In genomic region chr12:47307680-47308399, GRCh38 we compare ENCODE assay signal across 8 cellular contexts.
DNase-seq lines count a peak whose midpoint lies in the region; ATAC-seq, FAIRE-seq and TF ChIP-seq lines count a peak whose summit lies in the region.

No MANE protein-coding gene starts in this region.

- H3K56ac ChIP-seq in H1 (replicated peaks; ENCODE audit: insufficient read length, low read depth, low read length) = no peak overlapping the region

- peak in 2 of 3 experiments; percentile 61 to 72; a peak in 3 of 4 replicates for TF ChIP-seq CTCF in H1 (IDR thresholded peaks at IDR 0.05; ENCODE audit: control extremely low read depth in 1 of 3, insufficient read depth in 1 of 3, low read depth in 1 of 3, low read length in 3 of 3)

- H2BK15ac ChIP-seq in H1 (ENCODE audit: low read length) = no peak overlapping the region

- no peak overlapping the region for H3K23ac ChIP-seq in H1 (ENCODE audit: insufficient read length)

- FAIRE-seq in H1 (lab: Jason Lieb, UNC) = peak; percentile 92
- FAIRE-seq in frontal cortex (lab: Jason Lieb, UNC) = no peak

- H3K79me2 ChIP-seq in H1 (ENCODE audit: control insufficient read depth in 1 of 2, insufficient read depth in 2 of 2, low read length in 2 of 2) = no peaks in the 10 kb centered on the region

- H3K4ac ChIP-seq in H1 (replicated peaks; ENCODE audit: insufficient read length, low read depth, low read length) = no peak overlapping the region

- peak overlapping the region; percentile 85 for H2AFZ ChIP-seq in H1 (ENCODE audit: low read length)

- H3K27me3 ChIP-seq in H1 (replicated peaks in 1 of 4; ENCODE audit: control insufficient read depth in 3 of 4, extremely low read depth in 1 of 4, insufficient read depth in 3 of 4, low read length in 3 of 4) = no peaks in the 10 kb centered on the region

- peak; percentile 75 for ATAC-seq in GM18873 (IDR thresholded peaks at IDR 0.05; ENCODE audit: low FRiP score, unreplicated experiment)
- peak; percentile 90 for ATAC-seq in HG03108 (IDR thresholded peaks at IDR 0.05; ENCODE audit: unreplicated experiment)
- peak; percentile 73 to 84 for ATAC-seq in natural killer cell treated with Interleukin-12 subunit alpha and Interleukin-12 subunit beta and Interleukin-15 and Interleukin-18, amount 100 ng/mL, for 72 hours

- H3K4me3 Mint-ChIP-seq in natural killer cell treated with Interleukin-12 subunit alpha and Interleukin-12 subunit beta and Interleukin-15 and Interleukin-18, amount 100 ng/mL, for 72 hours = peak overlapping the region; percentile 92

- no peak overlapping the region for H2AK5ac ChIP-seq in H1 (ENCODE audit: low read depth, low read length)

- no peaks in the 10 kb centered on the region for H4K20me1 ChIP-seq in H1 (replicated peaks in 1 of 2; ENCODE audit: control insufficient read depth in 1 of 2, insufficient read depth in 2 of 2, low read length in 2 of 2)

- no peak overlapping the region for H4K5ac ChIP-seq in H1 (ENCODE audit: insufficient read length, low read depth, low read length)

- H2BK120ac ChIP-seq in H1 (replicated peaks; ENCODE audit: low read depth, low read length) = no peak overlapping the region

- TF ChIP-seq EP300 in H1 (IDR thresholded peaks at IDR 0.05; ENCODE audit: borderline replicate concordance in 1 of 2, low read depth in 2 of 2, low read length in 2 of 2) = no peak

- DNase-seq in Ammon's horn (ENCODE audit: low spot score) (peak; percentile 22), NCI-H510A (lab: John Stamatoyannopoulos, UW) (peak; percentile 45), H1 (ENCODE audit: low read depth in 1 of 2, low spot score in 2 of 2) (peak in 1 of 2 experiments; percentile 5), frontal cortex (ENCODE audit: low spot score in 2 of 2) (no peak)
- peak; percentile 65 for DNase-seq in activated CD4-positive, alpha-beta T cell treated with anti-CD3 and anti-CD28 coated beads for 48 hours
- DNase-seq in natural killer cell treated with Interleukin-12 subunit alpha and Interleukin-12 subunit beta and Interleukin-15 and Interleukin-18, amount 100 ng/mL, for 72 hours (ENCODE audit: low spot score) = peak; percentile 74

- H3K36me3 ChIP-seq in H1 (ENCODE audit: control insufficient read depth in 2 of 4, insufficient read depth in 4 of 4, low read length in 3 of 4) = no peaks in the 10 kb centered on the region

- H3K9ac ChIP-seq in H1 (replicated peaks in 1 of 4; ENCODE audit: extremely low read depth in 1 of 4, low read depth in 3 of 4, low read length in 3 of 4) = no peak overlapping the region

- H3K27ac Mint-ChIP-seq in natural killer cell treated with Interleukin-12 subunit alpha and Interleukin-12 subunit beta and Interleukin-15 and Interleukin-18, amount 100 ng/mL, for 72 hours = peak overlapping the region; percentile 72 to 77

- TF ChIP-seq RAD21 in H1 (IDR thresholded peaks at IDR 0.05 in 1 of 2, conservative IDR thresholded peaks at IDR 0.05 in 1 of 2; ENCODE audit: low read depth in 2 of 2, low read length in 2 of 2) = peak; percentile 88 to 89

- H3K36me3 Mint-ChIP-seq in natural killer cell treated with Interleukin-12 subunit alpha and Interleukin-12 subunit beta and Interleukin-15 and Interleukin-18, amount 100 ng/mL, for 72 hours = peaks cover 5% of the 10 kb centered on the region

- CTCF ChIA-PET in H1 (lab: Charles Lee; ENCODE audit: partially characterized antibody) = interaction anchor here (0.6 to 2.8 kb wide), 15 partner anchors 10 to 275 kb away, joined by 3 to 25 read pairs (median 4); partner anchors contain the start of genes AMIGO2 and PCED1B

- H3K23me2 ChIP-seq in H1 (ENCODE audit: low read depth, low read length) = no peaks in the 10 kb centered on the region

- WGBS in H1 (ENCODE audit: extremely low coverage in 1 of 2, insufficient coverage in 1 of 2, insufficient read length in 1 of 2, insufficient replicate concordance in 2 of 2, low coverage in 1 of 2, low lambda C conversion rate in 2 of 2, missing lambda C conversion rate in 1 of 2), 2 experiments = 62% methylated on average over 7 of the region's 7 CpGs; no CpG with 5 or more reads in 1 of the 2 experiments

- H2BK5ac ChIP-seq in H1 (ENCODE audit: low read depth, low read length) = no peak overlapping the region; the same call in 1 of the 2 replicates

- H3K9me3 Mint-ChIP-seq in natural killer cell treated with Interleukin-12 subunit alpha and Interleukin-12 subunit beta and Interleukin-15 and Interleukin-18, amount 100 ng/mL, for 72 hours = no peaks in the 10 kb centered on the region

- H3K4me1 ChIP-seq in H1 (replicated peaks in 1 of 4; ENCODE audit: control insufficient read depth in 3 of 4, insufficient read depth in 4 of 4, low read length in 3 of 4) = peaks cover 0 to 4% (median 0%) of the 10 kb centered on the region in 4 experiments; a peak in 1 of 7 replicates

- H3K18ac ChIP-seq in H1 (ENCODE audit: extremely low read depth, low read length) = no peak overlapping the region

- no peak overlapping the region for H4K91ac ChIP-seq in H1 (replicated peaks; ENCODE audit: insufficient read length, low read length)

- H3K4me2 ChIP-seq in H1 (ENCODE audit: insufficient read depth in 1 of 2, low read depth in 2 of 2, low read length in 2 of 2) = no peak overlapping the region

- no peaks in the 10 kb centered on the region for H3K79me1 ChIP-seq in H1 (ENCODE audit: low read depth, low read length)

- no peak for TF ChIP-seq POLR2A in H1 (IDR thresholded peaks at IDR 0.05; ENCODE audit: control extremely low read depth in 1 of 2, low read depth in 2 of 2, low read length in 2 of 2)

- H3K27ac ChIP-seq in H1 (ENCODE audit: low read depth, low read length) = no peak overlapping the region

- peaks cover 41 to 56% of the 10 kb centered on the region in 2 donors for H3K4me1 Mint-ChIP-seq in natural killer cell treated with Interleukin-12 subunit alpha and Interleukin-12 subunit beta and Interleukin-15 and Interleukin-18, amount 100 ng/mL, for 72 hours (ENCODE audit: low read depth in 2 of 2)

- no peak overlapping the region for H2BK20ac ChIP-seq in H1 (ENCODE audit: low read length)

- no peak overlapping the region for H3K14ac ChIP-seq in H1 (ENCODE audit: insufficient read length)

- no peaks in the 10 kb centered on the region for H3K27me3 Mint-ChIP-seq in natural killer cell treated with Interleukin-12 subunit alpha and Interleukin-12 subunit beta and Interleukin-15 and Interleukin-18, amount 100 ng/mL, for 72 hours

- H2BK12ac ChIP-seq in H1 (ENCODE audit: low read depth, low read length) = no peak overlapping the region

- H4K8ac ChIP-seq in H1 (ENCODE audit: extremely low read depth, insufficient read depth, low read length) = no peak overlapping the region

- H3K9me3 ChIP-seq in H1 (ENCODE audit: insufficient read depth in 2 of 2, low read depth in 1 of 2, low read length in 1 of 2) = no peaks in the 10 kb centered on the region

- POLR2A ChIA-PET in H1 (lab: Charles Lee; ENCODE audit: partially characterized antibody) = no interaction called here

- no peak overlapping the region for H3K4me3 ChIP-seq in H1 (ENCODE audit: extremely low read depth in 1 of 4, insufficient read depth in 2 of 4, low read depth in 3 of 4, low read length in 4 of 4)

TF ChIP-seq in H1, 55 proteins besides CTCF, POLR2A, EP300 and RAD21 (continues in another document):
- TF ChIP-seq JUN (IDR thresholded peaks at IDR 0.05; ENCODE audit: low read depth, low read length) (no peak), GABPA (IDR thresholded peaks at IDR 0.05; ENCODE audit: borderline replicate concordance, insufficient read depth, low read length) (no peak), RXRA (IDR thresholded peaks at IDR 0.05; ENCODE audit: insufficient read depth, low read depth, low read length) (no peak), ATF3 (IDR thresholded peaks at IDR 0.05; ENCODE audit: insufficient read depth, low read depth, low read length) (no peak), NANOG (IDR thresholded peaks at IDR 0.05; ENCODE audit: insufficient read depth, low read depth, low read length, poor library complexity, severe bottlenecking) (no peak), MAFK (IDR thresholded peaks at IDR 0.05; ENCODE audit: low read depth, low read length) (no peak), KDM4A (IDR thresholded peaks at IDR 0.05; ENCODE audit: low read depth, low read length, severe bottlenecking) (no peak), RBBP5 (IDR thresholded peaks at IDR 0.05; ENCODE audit: borderline replicate concordance, low read depth, low read length) (no peak), TCF12 (IDR thresholded peaks at IDR 0.05; ENCODE audit: low read depth, low read length) (no peak), ATF2 (IDR thresholded peaks at IDR 0.05; ENCODE audit: low read length) (no peak), SP2 (IDR thresholded peaks at IDR 0.05; ENCODE audit: low read length) (no peak), CBX8 (IDR thresholded peaks at IDR 0.05; ENCODE audit: borderline replicate concordance, low read depth, low read length) (no peak), KDM5A (IDR thresholded peaks at IDR 0.05; ENCODE audit: low read length) (no peak), SUZ12 (IDR thresholded peaks at IDR 0.05; ENCODE audit: low read length) (no peak), CHD2 (IDR thresholded peaks at IDR 0.05; ENCODE audit: low read length) (no peak), NRF1 (IDR thresholded peaks at IDR 0.05; ENCODE audit: low read depth, low read length) (no peak)

Comparison
In these comparisons a context has a peak if more than half of its experiments do, and no peak if none do; other contexts are left out.
1. DNase-seq: peak in Ammon's horn (single experiment), NCI-H510A (single experiment), activated CD4-positive, alpha-beta T cell treated with anti-CD3 and anti-CD28 coated beads for 48 hours (single experiment) and natural killer cell treated with Interleukin-12 subunit alpha and Interleukin-12 subunit beta and Interleukin-15 and Interleukin-18, amount 100 ng/mL, for 72 hours (single experiment); none in frontal cortex (0 of 2).
2. Peak in every context shown above with its lines, with median percentiles within 50 percentile points of each other: ATAC-seq.